24 cellular contexts compared by ENCODE assay signal in the genomic region with DNA sequence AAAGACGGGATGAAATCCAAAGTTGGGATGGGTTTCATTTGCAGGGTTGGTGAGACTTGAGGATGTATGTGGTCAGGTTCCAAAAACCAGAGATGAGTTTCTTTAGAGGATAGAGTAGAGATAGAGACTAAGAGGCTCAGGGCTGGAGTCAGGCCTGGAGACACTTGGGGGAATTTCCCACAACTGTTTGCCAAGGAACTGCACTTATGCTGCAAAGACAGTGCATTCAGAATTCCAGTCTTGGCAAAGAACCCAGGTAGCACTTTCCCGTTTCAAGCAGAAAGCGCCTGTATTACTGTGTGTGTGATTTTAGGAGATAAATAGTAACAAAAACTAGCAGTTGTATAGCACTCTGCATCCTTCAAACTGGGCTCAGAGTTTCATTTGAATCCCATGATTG. TPM values are rescaled to one million over a fixed set of nuclear protein-coding genes. Genes with fewer than 3 reads are reported as not detected.
"Had no signal": no experiment of that assay in that cellular context is flagged by ENCODE, and none has a peak within 500 bp of the region (broad histone marks: within the 10 kb centered on the region; RNA-seq: fewer than 3 reads in every experiment).

No MANE protein-coding gene starts in this region.

- H3K27me3 ChIP-seq: colonic mucosa, esophagus squamous epithelium, hepatocyte, ovary, right atrium auricular region, sigmoid colon, stomach, tibial artery had no signal

- H3K4me1 ChIP-seq: colonic mucosa, right atrium auricular region had no signal

- H3K27ac ChIP-seq: colonic mucosa, esophagus squamous epithelium, hepatocyte, ovary, right atrium auricular region, sigmoid colon, stomach, tibial artery had no signal

- H3K27ac Mint-ChIP-seq: effector memory CD8-positive, alpha-beta T cell; naive thymus-derived CD8-positive, alpha-beta T cell; stimulated activated effector memory CD8-positive, alpha-beta T cell treated with anti-CD3 and anti-CD28 coated beads, Interleukin-12 subunit alpha, Interleukin-12 subunit beta, amount 100 ng/mL, for 72 hours; type B pancreatic cell had no signal

- DNase-seq: central memory CD4-positive, alpha-beta T cell; colonic mucosa; dermis blood vessel endothelial cell; effector memory CD8-positive, alpha-beta T cell; erythroblast; esophagus squamous epithelium; kidney; mesenchymal stem cell; naive thymus-derived CD8-positive, alpha-beta T cell; occipital lobe; ovary; sigmoid colon; stimulated activated CD4-positive, alpha-beta T cell treated with anti-CD3 and anti-CD28 coated beads, Interleukin-2, amount 100 ng/mL, for 24 hours; stimulated activated CD4-positive, alpha-beta T cell treated with anti-CD3 and anti-CD28 coated beads, Interleukin-4, amount 100 ng/mL, for 24 hours; stimulated activated naive CD4-positive, alpha-beta T cell treated with Interleukin-2 at 50 U/mL for 16 hours; stomach; tibial artery had no signal

- H3K4me3 Mint-ChIP-seq: effector memory CD8-positive, alpha-beta T cell; naive thymus-derived CD8-positive, alpha-beta T cell; stimulated activated effector memory CD8-positive, alpha-beta T cell treated with anti-CD3 and anti-CD28 coated beads, Interleukin-12 subunit alpha, Interleukin-12 subunit beta, amount 100 ng/mL, for 72 hours; type B pancreatic cell had no signal

- H3K36me3 ChIP-seq: colonic mucosa, esophagus squamous epithelium, ovary, right atrium auricular region, sigmoid colon, stomach, tibial artery had no signal

- H3K27me3 Mint-ChIP-seq: effector memory CD8-positive, alpha-beta T cell; type B pancreatic cell had no signal

- H3K4me3 ChIP-seq: colonic mucosa, esophagus squamous epithelium, hepatocyte, lung, ovary, right atrium auricular region, sigmoid colon, stomach, tibial artery had no signal

- ATAC-seq: effector memory CD8-positive, alpha-beta T cell; left lobe of liver; naive thymus-derived CD8-positive, alpha-beta T cell; stimulated activated effector memory CD8-positive, alpha-beta T cell treated with anti-CD3 and anti-CD28 coated beads, Interleukin-12 subunit alpha, Interleukin-12 subunit beta, amount 100 ng/mL, for 72 hours had no signal

- H3K36me3 Mint-ChIP-seq: naive thymus-derived CD8-positive, alpha-beta T cell; stimulated activated effector memory CD8-positive, alpha-beta T cell treated with anti-CD3 and anti-CD28 coated beads, Interleukin-12 subunit alpha, Interleukin-12 subunit beta, amount 100 ng/mL, for 72 hours had no signal

- H3K9me3 ChIP-seq: colonic mucosa, esophagus squamous epithelium, ovary, right atrium auricular region, sigmoid colon, stomach, tibial artery had no signal

- H3K4me1 Mint-ChIP-seq: naive thymus-derived CD8-positive, alpha-beta T cell; stimulated activated effector memory CD8-positive, alpha-beta T cell treated with anti-CD3 and anti-CD28 coated beads, Interleukin-12 subunit alpha, Interleukin-12 subunit beta, amount 100 ng/mL, for 72 hours had no signal

RNA-seq across cellular contexts. Expression of a gene that starts 55.4 kb away (rescaled TPM):
- total RNA-seq: myocyte; naive thymus-derived CD8-positive, alpha-beta T cell had no signal
- polyA plus RNA-seq: naive thymus-derived CD8-positive, alpha-beta T cell had no signal
